ENCODE assay signal across 16 cellular contexts in the genomic region with DNA sequence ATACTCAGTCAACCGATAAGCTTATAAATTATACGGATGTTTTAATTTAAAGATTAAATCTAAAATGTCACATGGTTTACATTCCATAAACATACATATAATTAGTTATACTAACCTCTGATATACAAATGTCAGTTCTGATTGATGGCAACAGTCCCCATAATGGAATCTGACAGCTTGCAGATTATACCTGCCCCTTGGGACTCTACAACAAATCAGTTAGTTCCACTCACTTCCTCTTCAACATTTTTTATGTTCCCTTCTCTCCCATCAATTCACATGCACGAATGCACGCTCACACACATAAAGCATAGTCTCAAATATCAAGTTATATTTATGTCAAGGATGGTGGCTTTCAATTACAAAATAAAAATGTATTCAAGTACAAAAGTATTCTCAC.
"Had no signal": no experiment of that assay in that cellular context is flagged by ENCODE, and none has a peak within 500 bp of the region (broad histone marks: within the 10 kb centered on the region; RNA-seq: fewer than 3 reads in every experiment).

No MANE protein-coding gene starts in this region.

- DNase-seq: activated CD4-positive, alpha-beta T cell treated with anti-CD3 and anti-CD28 coated beads, Interleukin-2, amount 50 U/mL, for 1 hour; activated T-cell treated with anti-CD3 and anti-CD28 coated beads for 4 hours; amniotic stem cell; body of pancreas; central memory CD4-positive, alpha-beta T cell; effector CD8-positive, alpha-beta T cell; gastrocnemius medialis; heart right ventricle; left ventricle myocardium superior; mesendoderm; ovary; stimulated activated CD4-positive, alpha-beta T cell treated with anti-CD3 and anti-CD28 coated beads, Interleukin-15, amount 100 ng/mL, for 24 hours; stimulated activated CD4-positive, alpha-beta T cell treated with anti-CD3 and anti-CD28 coated beads, Interleukin-4, amount 100 ng/mL, for 4 hours; stomach had no signal

- H3K27ac ChIP-seq: body of pancreas, coronary artery, gastrocnemius medialis, heart right ventricle, ovary, stomach, thoracic aorta had no signal

- H3K27me3 ChIP-seq: body of pancreas, gastrocnemius medialis, heart right ventricle, ovary, stomach had no signal

- H3K4me1 ChIP-seq: body of pancreas had no signal

- H3K9me3 ChIP-seq: body of pancreas, gastrocnemius medialis, heart right ventricle, ovary, stomach, thoracic aorta had no signal

- H3K36me3 ChIP-seq: gastrocnemius medialis, heart right ventricle, ovary, stomach, thoracic aorta had no signal

- H3K4me3 ChIP-seq: body of pancreas, coronary artery, gastrocnemius medialis, heart right ventricle, ovary, stomach, thoracic aorta had no signal
